Comparison of ENCODE assay signal across 8 cellular contexts in genomic region chr6:33570806-33571636, GRCh38. TPM values are rescaled to one million over a fixed set of nuclear protein-coding genes. Genes with fewer than 3 reads are reported as not detected.
DNase-seq lines count a peak whose midpoint lies in the region; ATAC-seq and TF ChIP-seq lines count a peak whose summit lies in the region.

No MANE protein-coding gene starts in this region.

- no peak overlapping the region for H2BK12ac ChIP-seq in neuronal stem cell (ENCODE audit: low read length)

- no peak overlapping the region for H2BK5ac ChIP-seq in neuronal stem cell (ENCODE audit: low read length)

- H2BK15ac ChIP-seq in neuronal stem cell (ENCODE audit: low read length), result no peak overlapping the region

- peak; percentile 75 for ATAC-seq in foreskin keratinocyte

- H3K27me3 ChIP-seq in foreskin keratinocyte (no peaks in the 10 kb centered on the region), neuronal stem cell (ENCODE audit: control insufficient read depth in 3 of 3, insufficient read depth in 3 of 3, low read depth in 1 of 3, low read length in 3 of 3) (no peaks in the 10 kb centered on the region)

- H3K4me3 ChIP-seq in LNCaP clone FGC (ENCODE audit: low read depth, low read length) (peak overlapping the region; percentile 61), neuronal stem cell (ENCODE audit: low read length in 2 of 2) (peak overlapping the region; percentile 45 to 85)

- H2BK120ac ChIP-seq in neuronal stem cell (ENCODE audit: low read depth, low read length), result no peak overlapping the region

- H3K27ac ChIP-seq in foreskin keratinocyte (peak overlapping the region; percentile 74), neuronal stem cell (replicated peaks; ENCODE audit: low read length) (peak overlapping the region; percentile 63), substantia nigra (ENCODE audit: low read depth, low read length, poor library complexity, severe bottlenecking) (peak overlapping the region; percentile 76)

- peaks cover 13 to 31% of the 10 kb centered on the region in 2 donors for H3K36me3 ChIP-seq in neuronal stem cell (replicated peaks in 1 of 2; ENCODE audit: control insufficient read depth in 2 of 2, insufficient read depth in 2 of 2, low read length in 2 of 2)

- H2AFZ ChIP-seq in neuronal stem cell (ENCODE audit: low read length), result peak overlapping the region; percentile 90

- H4K8ac ChIP-seq in neuronal stem cell (ENCODE audit: low read depth, low read length), result no peak overlapping the region

- H4K91ac ChIP-seq in neuronal stem cell (ENCODE audit: low read depth, low read length, poor library complexity), result no peak overlapping the region

- no CpG with 5 or more reads among the region's 44 CpGs for WGBS in neuronal stem cell (ENCODE audit: extremely low coverage in 2 of 2, insufficient read length in 2 of 2, insufficient replicate concordance in 1 of 2), 2 donors

- H3K18ac ChIP-seq in neuronal stem cell (ENCODE audit: low read length), result peak overlapping the region; percentile 66

- H3K23ac ChIP-seq in neuronal stem cell (ENCODE audit: low read depth, low read length, poor library complexity), result peak overlapping the region; percentile 5

- H3K9ac ChIP-seq in neuronal stem cell (ENCODE audit: low read depth, low read length, poor library complexity), result peak overlapping the region; percentile 46

- no peak overlapping the region for H2AK5ac ChIP-seq in neuronal stem cell (ENCODE audit: low read depth, low read length)

- DNase-seq in ELF-1 (ENCODE audit: low read depth, low spot score) (peak; percentile 84), H4 (ENCODE audit: low spot score) (peak; percentile 62), LNCaP clone FGC (ENCODE audit: low read depth) (no peak), SHP77 treated with DMSO at 0.1 percent for 48 hours (lab: John Stamatoyannopoulos, UW) (peak; percentile 48), activated gamma-delta T cell treated with Interleukin-2 at 50 U/mL for 16 hours (peak; percentile 88), foreskin keratinocyte (no peak), neuronal stem cell (ENCODE audit: low spot score) (peak; percentile 46), substantia nigra (lab: John Stamatoyannopoulos, UW) (peak in 47 of 49 donors; percentile 25 to 86 (median 64))

- no peaks in the 10 kb centered on the region for H3K79me1 ChIP-seq in neuronal stem cell (ENCODE audit: low read depth, low read length)

- no peak overlapping the region for H3K4ac ChIP-seq in neuronal stem cell (ENCODE audit: low read length)

- peaks cover 0 to 4% of the 10 kb centered on the region in 2 donors for H3K9me3 ChIP-seq in neuronal stem cell (replicated peaks in 1 of 2; ENCODE audit: control insufficient read depth in 2 of 2, insufficient read depth in 1 of 2, low read depth in 1 of 2, low read length in 2 of 2)

- H3K4me2 ChIP-seq in neuronal stem cell (ENCODE audit: insufficient read depth, low read length, poor library complexity, severe bottlenecking), result peak overlapping the region; percentile 60

- no peak overlapping the region for H3K14ac ChIP-seq in neuronal stem cell (ENCODE audit: low read length)

- no peak for TF ChIP-seq CTCF in LNCaP clone FGC (IDR thresholded peaks at IDR 0.05; ENCODE audit: control insufficient read depth, extremely low read depth, insufficient read depth)
- no peak for TF ChIP-seq CTCF in foreskin keratinocyte (conservative IDR thresholded peaks at IDR 0.05)

- H3K4me1 ChIP-seq in foreskin keratinocyte (peaks cover 9% of the 10 kb centered on the region), neuronal stem cell (ENCODE audit: control insufficient read depth in 2 of 2, insufficient read depth in 1 of 2, low read depth in 1 of 2, low read length in 2 of 2) (peaks cover 4 to 6% of the 10 kb centered on the region in 2 donors)

RNA-seq across cellular contexts. Expression of gene BAK1, which starts 9.1 kb away (rescaled TPM):
- 16.3 and 18.8 TPM in 2 replicates for total RNA-seq in H4 (2014; rRNA removed; shearing (Covaris generic))
- 77.0 and 82.9 TPM in 2 replicates for total RNA-seq in foreskin keratinocyte
- 92.0 and 93.8 TPM in 2 replicates for polyA plus RNA-seq in foreskin keratinocyte
- polyA plus RNA-seq in neuronal stem cell (2013, experiment 1 of 2), result 14.5 TPM
- polyA plus RNA-seq in neuronal stem cell (2013, experiment 2 of 2), result 14.1 TPM

RNA-seq across cellular contexts. Expression of gene ITPR3, which starts 50.1 kb away (rescaled TPM):
- total RNA-seq in H4 (2014; rRNA removed; shearing (Covaris generic)), result 6.6 and 9.8 TPM in 2 replicates
- 76.5 and 82.0 TPM in 2 replicates for total RNA-seq in foreskin keratinocyte
- polyA plus RNA-seq in foreskin keratinocyte, result 23.4 and 26.1 TPM in 2 replicates
- polyA plus RNA-seq in neuronal stem cell (2013, experiment 1 of 2), result 1.4 TPM
- polyA plus RNA-seq in neuronal stem cell (2013, experiment 2 of 2), result 1.4 TPM

Comparison
In these comparisons a context has a peak if more than half of its experiments do, and no peak if none do; other contexts are left out.
1. DNase-seq: peak in ELF-1 (single experiment), H4 (single experiment), SHP77 treated with DMSO at 0.1 percent for 48 hours (single experiment), activated gamma-delta T cell treated with Interleukin-2 at 50 U/mL for 16 hours (single experiment), neuronal stem cell (single experiment) and substantia nigra (47 of 49); none in LNCaP clone FGC (single experiment) and foreskin keratinocyte (0 of 2).
2. Peak in every context shown above with its lines, with median percentiles within 50 percentile points of each other: H3K27ac ChIP-seq.